In genomic region chr7:88455696-88456095, GRCh38 we compare ENCODE assay signal across 30 cellular contexts.
DNase-seq lines count a peak whose midpoint lies in the region; ATAC-seq, FAIRE-seq and TF ChIP-seq lines count a peak whose summit lies in the region.
"Had no signal": no experiment of that assay in that cellular context is flagged by ENCODE, and none has a peak within 500 bp of the region (broad histone marks: within the 10 kb centered on the region; RNA-seq: fewer than 3 reads in every experiment).

No MANE protein-coding gene starts in this region.

- peak overlapping the region; percentile 11 for H3K27ac Mint-ChIP-seq in activated CD8-positive, alpha-beta memory T cell treated with anti-CD3 and anti-CD28 coated beads, Interleukin-2, amount 10 ng/mL, durations not matched to agents 7 days and 5 days
- no peak overlapping the region for H3K27ac Mint-ChIP-seq in type B pancreatic cell
- H3K27ac Mint-ChIP-seq: activated CD4-positive, alpha-beta T cell treated with anti-CD3 and anti-CD28 coated beads for 36 hours; activated naive CD8-positive, alpha-beta T cell treated with anti-CD3 and anti-CD28 coated beads, Interleukin-2, amount 10 ng/mL, durations not matched to agents 7 days and 5 days; activated T-cell treated with anti-CD3 and anti-CD28 coated beads, Interleukin-2, amount 50 U/mL, for 24 hours; CD8-positive, alpha-beta memory T cell; effector memory CD8-positive, alpha-beta T cell; IgD-negative memory B cell; natural killer cell had no signal

- TF ChIP-seq CTCF in foreskin keratinocyte (conservative IDR thresholded peaks at IDR 0.05), result no peak
- TF ChIP-seq CTCF in left ventricle myocardium inferior (IDR thresholded peaks at IDR 0.05; ENCODE audit: borderline replicate concordance), result no peak
- no peak for TF ChIP-seq CTCF in type B pancreatic cell (conservative IDR thresholded peaks at IDR 0.05)

- no peak overlapping the region for H3K4me3 Mint-ChIP-seq in activated CD8-positive, alpha-beta memory T cell treated with anti-CD3 and anti-CD28 coated beads, Interleukin-2, amount 10 ng/mL, durations not matched to agents 7 days and 5 days
- H3K4me3 Mint-ChIP-seq in type B pancreatic cell, result no peak overlapping the region
- H3K4me3 Mint-ChIP-seq: activated CD4-positive, alpha-beta T cell treated with anti-CD3 and anti-CD28 coated beads for 36 hours; activated naive CD8-positive, alpha-beta T cell treated with anti-CD3 and anti-CD28 coated beads, Interleukin-2, amount 10 ng/mL, durations not matched to agents 7 days and 5 days; activated T-cell treated with anti-CD3 and anti-CD28 coated beads, Interleukin-2, amount 50 U/mL, for 24 hours; CD8-positive, alpha-beta memory T cell; effector memory CD8-positive, alpha-beta T cell; IgD-negative memory B cell; natural killer cell had no signal

- H3K36me3 Mint-ChIP-seq in activated CD8-positive, alpha-beta memory T cell treated with anti-CD3 and anti-CD28 coated beads, Interleukin-2, amount 10 ng/mL, durations not matched to agents 7 days and 5 days, result no peaks in the 10 kb centered on the region
- H3K36me3 Mint-ChIP-seq in type B pancreatic cell, result no peaks in the 10 kb centered on the region
- H3K36me3 Mint-ChIP-seq: activated naive CD8-positive, alpha-beta T cell treated with anti-CD3 and anti-CD28 coated beads, Interleukin-2, amount 10 ng/mL, durations not matched to agents 7 days and 5 days; CD8-positive, alpha-beta memory T cell; IgD-negative memory B cell; natural killer cell had no signal

- DNase-seq in activated CD8-positive, alpha-beta memory T cell treated with anti-CD3 and anti-CD28 coated beads, Interleukin-2, amount 10 ng/mL, durations not matched to agents 7 days and 5 days, result no peak
- no peak for DNase-seq in activated CD8-positive, alpha-beta memory T cell treated with anti-CD3 and anti-CD28 coated beads, Interleukin-2, amount 50 U/mL, for 4 hours
- DNase-seq in RKO (ENCODE audit: low spot score) (peak; percentile 8), foreskin keratinocyte (peak; percentile 7 to 51), urothelium cell line (ENCODE audit: low spot score) (peak; percentile 65), left ventricle myocardium inferior (no peak), type B pancreatic cell (ENCODE audit: extremely low spot score, unreplicated experiment) (no peak)
- DNase-seq: activated CD4-positive, alpha-beta T cell treated with anti-CD3 and anti-CD28 coated beads for 36 hours; activated CD8-positive, alpha-beta memory T cell treated with anti-CD3 and anti-CD28 coated beads for 24 hours; activated gamma-delta T cell; activated naive CD8-positive, alpha-beta T cell treated with anti-CD3 and anti-CD28 coated beads, Interleukin-2, amount 10 ng/mL, durations not matched to agents 7 days and 5 days; activated T-cell treated with anti-CD3 and anti-CD28 coated beads, Interleukin-2, amount 50 U/mL, for 24 hours; BE2C; CD8-positive, alpha-beta memory T cell; effector memory CD8-positive, alpha-beta T cell; foreskin melanocyte; left ventricle myocardium superior; natural killer cell; NCI-H1105; NCI-H1930; NCI-H2227 treated with DMSO at 0.1 percent for 48 hours; NCI-H748 treated with DMSO at 0.1 percent for 48 hours; stimulated activated CD8-positive, alpha-beta memory T cell treated with anti-CD3 and anti-CD28 coated beads, Interleukin-4, amount 100 ng/mL, for 48 hours; stomach; thyroid gland had no signal

- H3K36me3 ChIP-seq in left ventricle myocardium inferior, result no peaks in the 10 kb centered on the region
- H3K36me3 ChIP-seq: ascending aorta, BE2C, stomach, thyroid gland had no signal

- no peak for FAIRE-seq in urothelium cell line (lab: Jason Lieb, UNC)

- no peaks in the 10 kb centered on the region for H3K4me1 Mint-ChIP-seq in activated CD8-positive, alpha-beta memory T cell treated with anti-CD3 and anti-CD28 coated beads, Interleukin-2, amount 10 ng/mL, durations not matched to agents 7 days and 5 days
- H3K4me1 Mint-ChIP-seq in type B pancreatic cell (ENCODE audit: unreplicated experiment), result no peaks in the 10 kb centered on the region
- H3K4me1 Mint-ChIP-seq: activated CD4-positive, alpha-beta T cell treated with anti-CD3 and anti-CD28 coated beads for 36 hours; activated naive CD8-positive, alpha-beta T cell treated with anti-CD3 and anti-CD28 coated beads, Interleukin-2, amount 10 ng/mL, durations not matched to agents 7 days and 5 days; CD8-positive, alpha-beta memory T cell; IgD-negative memory B cell; natural killer cell had no signal

- ATAC-seq in activated CD8-positive, alpha-beta memory T cell treated with anti-CD3 and anti-CD28 coated beads, Interleukin-2, amount 10 ng/mL, durations not matched to agents 7 days and 5 days, result no peak
- ATAC-seq in foreskin keratinocyte, result peak; percentile 79
- no peak for ATAC-seq in GM19351 (IDR thresholded peaks at IDR 0.05; ENCODE audit: unreplicated experiment)
- ATAC-seq: activated CD4-positive, alpha-beta T cell treated with anti-CD3 and anti-CD28 coated beads for 36 hours; effector memory CD8-positive, alpha-beta T cell; esophagus mucosa; left ventricle myocardium superior; natural killer cell; Right ventricle myocardium inferior had no signal

- no peak overlapping the region for H3K4me3 ChIP-seq in left ventricle myocardium inferior
- H3K4me3 ChIP-seq: ascending aorta, stomach, thyroid gland had no signal

- CTCF ChIA-PET in activated CD8-positive, alpha-beta memory T cell treated with anti-CD3 and anti-CD28 coated beads, Interleukin-2, amount 10 ng/mL, durations not matched to agents 7 days and 5 days (lab: Charles Lee), result no interaction called here

- no peaks in the 10 kb centered on the region for H3K9me3 Mint-ChIP-seq in activated CD8-positive, alpha-beta memory T cell treated with anti-CD3 and anti-CD28 coated beads, Interleukin-2, amount 10 ng/mL, durations not matched to agents 7 days and 5 days (ENCODE audit: low read depth)
- no peaks in the 10 kb centered on the region for H3K9me3 Mint-ChIP-seq in type B pancreatic cell
- H3K9me3 Mint-ChIP-seq: activated naive CD8-positive, alpha-beta T cell treated with anti-CD3 and anti-CD28 coated beads, Interleukin-2, amount 10 ng/mL, durations not matched to agents 7 days and 5 days; activated T-cell treated with anti-CD3 and anti-CD28 coated beads, Interleukin-2, amount 50 U/mL, for 24 hours; CD8-positive, alpha-beta memory T cell; IgD-negative memory B cell; natural killer cell had no signal

- H3K4me1 ChIP-seq in foreskin keratinocyte (no peaks in the 10 kb centered on the region), left ventricle myocardium inferior (no peaks in the 10 kb centered on the region)
- H3K4me1 ChIP-seq: ascending aorta, BE2C, stomach, thyroid gland had no signal

- H3K27me3 ChIP-seq in foreskin keratinocyte (no peaks in the 10 kb centered on the region), left ventricle myocardium inferior (ENCODE audit: low read depth) (no peaks in the 10 kb centered on the region)
- H3K27me3 ChIP-seq: ascending aorta, BE2C, stomach, thyroid gland had no signal

- intact Hi-C loops in left ventricle myocardium inferior (cut with micrococcal nuclease), result no loop called here

- H3K27ac ChIP-seq in foreskin keratinocyte (no peak overlapping the region), left ventricle myocardium inferior (replicated peaks) (no peak overlapping the region)
- H3K27ac ChIP-seq: ascending aorta, stomach, thyroid gland had no signal

- H3K9me3 ChIP-seq in left ventricle myocardium inferior (replicated peaks), result no peaks in the 10 kb centered on the region
- H3K9me3 ChIP-seq: ascending aorta, BE2C, stomach, thyroid gland had no signal

- no peaks in the 10 kb centered on the region for H3K27me3 Mint-ChIP-seq in activated CD8-positive, alpha-beta memory T cell treated with anti-CD3 and anti-CD28 coated beads, Interleukin-2, amount 10 ng/mL, durations not matched to agents 7 days and 5 days
- H3K27me3 Mint-ChIP-seq in type B pancreatic cell, result no peaks in the 10 kb centered on the region
- H3K27me3 Mint-ChIP-seq: activated naive CD8-positive, alpha-beta T cell treated with anti-CD3 and anti-CD28 coated beads, Interleukin-2, amount 10 ng/mL, durations not matched to agents 7 days and 5 days; CD8-positive, alpha-beta memory T cell; IgD-negative memory B cell had no signal

Comparison
In these comparisons a context has a peak if more than half of its experiments do, and no peak if none do; other contexts are left out.
1. DNase-seq: peak in RKO (single experiment), foreskin keratinocyte (2 of 2) and urothelium cell line (single experiment); none in activated CD8-positive, alpha-beta memory T cell treated with anti-CD3 and anti-CD28 coated beads, Interleukin-2, amount 10 ng/mL, durations not matched to agents 7 days and 5 days (single experiment), activated CD8-positive, alpha-beta memory T cell treated with anti-CD3 and anti-CD28 coated beads, Interleukin-2, amount 50 U/mL, for 4 hours (single experiment), left ventricle myocardium inferior (single experiment) and type B pancreatic cell (single experiment).